In the genomic region with DNA sequence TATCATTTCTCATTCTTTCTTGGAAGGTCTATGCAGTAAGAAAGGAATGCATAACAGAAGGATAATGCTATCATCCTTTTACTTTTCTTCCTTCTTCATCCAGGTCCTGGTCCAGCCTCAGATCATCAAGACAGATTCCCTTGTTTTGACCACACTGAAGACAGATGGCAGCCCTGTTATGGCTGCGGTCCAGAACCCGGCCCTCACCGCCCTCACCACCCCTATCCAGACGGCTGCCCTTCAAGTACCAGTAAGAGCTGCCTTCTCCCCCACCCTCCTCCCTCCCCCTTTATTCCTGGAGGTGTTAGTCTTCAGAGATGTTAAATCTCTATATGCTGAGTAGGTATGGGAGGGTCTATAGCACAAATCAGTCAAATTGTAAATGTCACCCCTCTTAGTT, we compare ENCODE assay signal across 16 cellular contexts. TPM values are rescaled to one million over a fixed set of nuclear protein-coding genes. Genes with fewer than 3 reads are reported as not detected.
"Had no signal": no experiment of that assay in that cellular context is flagged by ENCODE, and none has a peak within 500 bp of the region (broad histone marks: within the 10 kb centered on the region; RNA-seq: fewer than 3 reads in every experiment).

No MANE protein-coding gene starts in this region.

- H3K27me3 ChIP-seq: adrenal gland, gastrocnemius medialis, heart right ventricle, tibial artery, vagina had no signal

- ATAC-seq: activated CD4-positive, CD25-positive, alpha-beta regulatory T cell treated with anti-CD3 and anti-CD28 coated beads, Interleukin-2, amount 50 U/mL, for 24 hours; activated CD8-positive, alpha-beta memory T cell treated with anti-CD3 and anti-CD28 coated beads, Interleukin-2, amount 10 ng/mL, durations not matched to agents 7 days and 5 days; gastrocnemius medialis; heart right ventricle had no signal

- H3K27ac ChIP-seq: gastrocnemius medialis, heart right ventricle, tibial artery, vagina had no signal

- H3K4me3 ChIP-seq: adrenal gland, gastrocnemius medialis, heart right ventricle, left ventricle myocardium inferior, tibial artery, vagina had no signal

- H3K27ac Mint-ChIP-seq: activated CD8-positive, alpha-beta memory T cell treated with anti-CD3 and anti-CD28 coated beads, Interleukin-2, amount 10 ng/mL, durations not matched to agents 7 days and 5 days had no signal

- H3K4me3 Mint-ChIP-seq: activated CD8-positive, alpha-beta memory T cell treated with anti-CD3 and anti-CD28 coated beads, Interleukin-2, amount 10 ng/mL, durations not matched to agents 7 days and 5 days had no signal

- DNase-seq: activated CD4-positive, alpha-beta T cell treated with anti-CD3 and anti-CD28 coated beads, Interleukin-2, amount 50 U/mL, for 48 hours; activated CD8-positive, alpha-beta memory T cell treated with anti-CD3 and anti-CD28 coated beads, Interleukin-2, amount 10 ng/mL, durations not matched to agents 7 days and 5 days; activated gamma-delta T cell treated with Interleukin-2 at 50 U/mL for 16 hours; activated T-cell treated with anti-CD3 and anti-CD28 coated beads, Interleukin-2, amount 50 U/mL, for 48 hours; adrenal gland; effector memory CD4-positive, alpha-beta T cell; gastrocnemius medialis; heart right ventricle; left ventricle myocardium inferior; mesenchymal stem cell; tibial artery had no signal

- H3K4me1 ChIP-seq: tibial artery, vagina had no signal

- H3K27me3 Mint-ChIP-seq: activated CD8-positive, alpha-beta memory T cell treated with anti-CD3 and anti-CD28 coated beads, Interleukin-2, amount 10 ng/mL, durations not matched to agents 7 days and 5 days had no signal

- H3K9me3 ChIP-seq: adrenal gland, gastrocnemius medialis, heart right ventricle, left ventricle myocardium inferior, tibial artery, vagina had no signal

RNA-seq across cellular contexts. Expression of a gene that starts 44.1 kb away (rescaled TPM):
- total RNA-seq: fibroblast of lung, gastrocnemius medialis, osteocyte, vagina had no signal
- polyA plus RNA-seq: fibroblast of lung, keratinocyte had no signal

RNA-seq across cellular contexts. Expression of a gene that starts 55.8 kb away (rescaled TPM):
- total RNA-seq: gastrocnemius medialis, vagina had no signal
